ENCODE assay signal across 19 cellular contexts in genomic region chr21:44484498-44485253, GRCh38. TPM values are rescaled to one million over a fixed set of nuclear protein-coding genes. Genes with fewer than 3 reads are reported as not detected.
DNase-seq lines count a peak whose midpoint lies in the region; ATAC-seq and TF ChIP-seq lines count a peak whose summit lies in the region.
"Had no signal": no experiment of that assay in that cellular context is flagged by ENCODE, and none has a peak within 500 bp of the region (broad histone marks: within the 10 kb centered on the region; RNA-seq: fewer than 3 reads in every experiment).

No MANE protein-coding gene starts in this region.

- no peaks in the 10 kb centered on the region for H3K9me3 ChIP-seq in liver (ENCODE audit: control insufficient read depth in 4 of 4, low read length in 3 of 4)
- H3K9me3 ChIP-seq: neutrophil, right atrium auricular region had no signal

- H3K4me1 ChIP-seq in liver (ENCODE audit: control insufficient read depth in 4 of 4, insufficient read depth in 4 of 4, low read length in 3 of 4): peaks cover 2 to 35% (median 20%) of the 10 kb centered on the region in 4 donors
- H3K4me1 ChIP-seq: right atrium auricular region had no signal

- H3K27ac Mint-ChIP-seq in activated naive CD4-positive, alpha-beta T cell treated with anti-CD3 and anti-CD28 coated beads, Interleukin-2, amount 50 U/mL, for 24 hours: peak overlapping the region; percentile 43
- H3K27ac Mint-ChIP-seq in T-cell (no peak overlapping the region), HFFc6 (no peak overlapping the region)
- no peak overlapping the region for H3K27ac Mint-ChIP-seq in stimulated activated effector memory CD8-positive, alpha-beta T cell treated with anti-CD3 and anti-CD28 coated beads, Interleukin-12 subunit alpha, Interleukin-12 subunit beta, amount 100 ng/mL, for 72 hours
- H3K27ac Mint-ChIP-seq: activated T-helper 1 cell treated with anti-CD3 and anti-CD28 coated beads, Interleukin-12 subunit alpha, Interleukin-12 subunit beta, Interleukin-2, Interleukin-4 antibody, amounts not matched to agents 30 ng/mL and 10 ng/mL and 1 ng/mL, durations not matched to agents 14 hours and 24 hours and 36 hours had no signal

- peaks cover 14% of the 10 kb centered on the region for H3K4me1 Mint-ChIP-seq in activated naive CD4-positive, alpha-beta T cell treated with anti-CD3 and anti-CD28 coated beads, Interleukin-2, amount 50 U/mL, for 24 hours
- peaks cover 6 to 10% (median 8%) of the 10 kb centered on the region in 3 donors for H3K4me1 Mint-ChIP-seq in T-cell
- peaks cover 6% of the 10 kb centered on the region for H3K4me1 Mint-ChIP-seq in stimulated activated effector memory CD8-positive, alpha-beta T cell treated with anti-CD3 and anti-CD28 coated beads, Interleukin-12 subunit alpha, Interleukin-12 subunit beta, amount 100 ng/mL, for 72 hours
- H3K4me1 Mint-ChIP-seq in HFFc6 (ENCODE audit: low read depth): no peaks in the 10 kb centered on the region

- DNase-seq in activated naive CD4-positive, alpha-beta T cell treated with Interleukin-2 at 50 U/mL for 16 hours: no peak
- DNase-seq in T-cell: no peak
- no peak for DNase-seq in stimulated activated effector memory CD8-positive, alpha-beta T cell treated with anti-CD3 and anti-CD28 coated beads, Interleukin-12 subunit alpha, Interleukin-12 subunit beta, amount 100 ng/mL, for 72 hours (ENCODE audit: low spot score in 2 of 2)
- no peak for DNase-seq in NCI-H82 (lab: John Stamatoyannopoulos, UW)
- DNase-seq in NCI-H1092 treated with DMSO at 0.1 percent for 48 hours (lab: John Stamatoyannopoulos, UW): no peak
- no peak for DNase-seq in HFFc6
- DNase-seq: left cardiac atrium, NCI-H1105, NCI-H510A treated with DMSO at 0.1 percent for 48 hours had no signal

- peak overlapping the region; percentile 41 to 81 (median 43) for H3K4me3 ChIP-seq in liver (ENCODE audit: low read depth in 1 of 3, low read length in 3 of 3)

- no peak for TF ChIP-seq RAD21 in liver (IDR thresholded peaks at IDR 0.05)

- peak overlapping the region; percentile 91 to 92 for H3K9ac ChIP-seq in liver (ENCODE audit: low read depth in 1 of 2, low read length in 2 of 2)

- H3K9me3 Mint-ChIP-seq in activated naive CD4-positive, alpha-beta T cell treated with anti-CD3 and anti-CD28 coated beads, Interleukin-2, amount 50 U/mL, for 24 hours: no peaks in the 10 kb centered on the region
- H3K9me3 Mint-ChIP-seq in T-cell (no peaks in the 10 kb centered on the region), HFFc6 (no peaks in the 10 kb centered on the region)
- H3K9me3 Mint-ChIP-seq in stimulated activated effector memory CD8-positive, alpha-beta T cell treated with anti-CD3 and anti-CD28 coated beads, Interleukin-12 subunit alpha, Interleukin-12 subunit beta, amount 100 ng/mL, for 72 hours: no peaks in the 10 kb centered on the region
- H3K9me3 Mint-ChIP-seq: activated T-helper 1 cell treated with anti-CD3 and anti-CD28 coated beads, Interleukin-12 subunit alpha, Interleukin-12 subunit beta, Interleukin-2, Interleukin-4 antibody, amounts not matched to agents 30 ng/mL and 10 ng/mL and 1 ng/mL, durations not matched to agents 14 hours and 24 hours and 36 hours had no signal

- H3K36me3 Mint-ChIP-seq in activated naive CD4-positive, alpha-beta T cell treated with anti-CD3 and anti-CD28 coated beads, Interleukin-2, amount 50 U/mL, for 24 hours: no peaks in the 10 kb centered on the region
- H3K36me3 Mint-ChIP-seq in T-cell (no peaks in the 10 kb centered on the region), HFFc6 (ENCODE audit: low read depth) (no peaks in the 10 kb centered on the region)
- H3K36me3 Mint-ChIP-seq in stimulated activated effector memory CD8-positive, alpha-beta T cell treated with anti-CD3 and anti-CD28 coated beads, Interleukin-12 subunit alpha, Interleukin-12 subunit beta, amount 100 ng/mL, for 72 hours: peaks cover 5% of the 10 kb centered on the region

- TF ChIP-seq CTCF in liver (IDR thresholded peaks at IDR 0.05; ENCODE audit: low read depth, low read length, missing input control) (no peak), HFFc6 (IDR thresholded peaks at IDR 0.05) (no peak)

- no peak for ATAC-seq in T-cell (replicated peaks in 1 of 4)
- ATAC-seq in stimulated activated effector memory CD8-positive, alpha-beta T cell treated with anti-CD3 and anti-CD28 coated beads, Interleukin-12 subunit alpha, Interleukin-12 subunit beta, amount 100 ng/mL, for 72 hours: no peak

- H3K36me3 ChIP-seq in liver (ENCODE audit: control insufficient read depth in 4 of 4, insufficient read depth in 3 of 4, low read depth in 1 of 4, low read length in 3 of 4): peaks cover 0 to 2% (median under 1%) of the 10 kb centered on the region in 4 donors
- H3K36me3 ChIP-seq: neutrophil, right atrium auricular region had no signal

- no peaks in the 10 kb centered on the region for H3K27me3 Mint-ChIP-seq in activated naive CD4-positive, alpha-beta T cell treated with anti-CD3 and anti-CD28 coated beads, Interleukin-2, amount 50 U/mL, for 24 hours
- H3K27me3 Mint-ChIP-seq in T-cell: peaks cover 3% of the 10 kb centered on the region in 2 donors
- H3K27me3 Mint-ChIP-seq in HFFc6 (ENCODE audit: insufficient read depth): peaks cover 13% of the 10 kb centered on the region

- H3K4me3 Mint-ChIP-seq in activated naive CD4-positive, alpha-beta T cell treated with anti-CD3 and anti-CD28 coated beads, Interleukin-2, amount 50 U/mL, for 24 hours: no peak overlapping the region
- H3K4me3 Mint-ChIP-seq in T-cell (peak overlapping the region in 2 of 3 donors; percentile 77 to 78), HFFc6 (no peak overlapping the region)
- H3K4me3 Mint-ChIP-seq in stimulated activated effector memory CD8-positive, alpha-beta T cell treated with anti-CD3 and anti-CD28 coated beads, Interleukin-12 subunit alpha, Interleukin-12 subunit beta, amount 100 ng/mL, for 72 hours: peak overlapping the region; percentile 30

- no peaks in the 10 kb centered on the region for H3K27me3 ChIP-seq in liver (ENCODE audit: control insufficient read depth in 4 of 4, insufficient read depth in 4 of 4, low read length in 3 of 4)
- H3K27me3 ChIP-seq: right atrium auricular region had no signal

- H3K27ac ChIP-seq in liver (ENCODE audit: low read depth in 1 of 2, low read length in 2 of 2): peak overlapping the region; percentile 94 to 98
- H3K27ac ChIP-seq: coronary artery, neutrophil, right atrium auricular region had no signal

- CTCF ChIA-PET in T-cell (lab: Charles Lee): no interaction called here

- POLR2A ChIA-PET in T-cell (lab: Charles Lee): no interaction called here

- WGBS in liver: 75% methylated on average over 43 of the region's 43 CpGs

TF ChIP-seq in liver, 16 proteins besides CTCF, POLR2A, EP300 and RAD21:
- TF ChIP-seq REST (IDR thresholded peaks at IDR 0.05) (peak; percentile 28), FOXA1 (IDR thresholded peaks at IDR 0.05) (no peak)
TF ChIP-seq in liver: peak in this region for 1.

RNA-seq across cellular contexts. Expression of gene LRRC3, which starts 29.4 kb away (rescaled TPM):
- total RNA-seq in T-cell: 1 to 10 TPM in 2 of 5 donors, under 1 TPM in 3; 0.76 to 2.2 (median 0.98) TPM
- total RNA-seq in liver: 10 to 100 TPM in 1 of 2 donors, 1 to 10 TPM in 1; 3.0 to 14.2 TPM
- 10 to 100 TPM in 1 of 2 donors, 1 to 10 TPM in 1; 3.9 to 11.1 TPM for polyA plus RNA-seq in liver
- not detected for total RNA-seq in HFFc6 (2021; fragmentation: NEBNext Ultra II Directional; extraction: Animal tissue kit (Norgen Biotek cat#: 25700))

RNA-seq across cellular contexts. Expression of gene KRTAP10-1, which starts 55.3 kb away (rescaled TPM):
- total RNA-seq in T-cell (not detected), liver (not detected)
- polyA plus RNA-seq in liver: not detected
- total RNA-seq in HFFc6 (2021; fragmentation: NEBNext Ultra II Directional; extraction: Animal tissue kit (Norgen Biotek cat#: 25700)): not detected
- total RNA-seq: activated T-helper 1 cell treated with anti-CD3 and anti-CD28 coated beads, Interleukin-12 subunit alpha, Interleukin-12 subunit beta, Interleukin-2, Interleukin-4 antibody, amounts not matched to agents 30 ng/mL and 10 ng/mL and 1 ng/mL, durations not matched to agents 14 hours and 24 hours and 36 hours; fibroblast of lung; glomerular endothelial cell; left cardiac atrium; right atrium auricular region; temporal lobe had no signal
- polyA plus RNA-seq: BJ, fibroblast of lung had no signal

Comparison
In these comparisons a context has a peak if more than half of its experiments do, and no peak if none do; other contexts are left out.
1. H3K4me3 Mint-ChIP-seq: peak in T-cell (2 of 3) and stimulated activated effector memory CD8-positive, alpha-beta T cell treated with anti-CD3 and anti-CD28 coated beads, Interleukin-12 subunit alpha, Interleukin-12 subunit beta, amount 100 ng/mL, for 72 hours (single experiment); none in activated naive CD4-positive, alpha-beta T cell treated with anti-CD3 and anti-CD28 coated beads, Interleukin-2, amount 50 U/mL, for 24 hours (single experiment) and HFFc6 (single experiment).